Comparison of ENCODE assay signal across 1 cellular context in genomic region chr9:91572811-91573210, GRCh38.
TF ChIP-seq lines count a peak whose summit lies in the region.

No MANE protein-coding gene starts in this region.

TF ChIP-seq in GM23338, 12 proteins besides CTCF, POLR2A, EP300 and RAD21 (continued from another document):
- TF ChIP-seq ZNF462 (CRISPR knock-in tag; IDR thresholded peaks at IDR 0.05) = no peak
